In the genomic region with DNA sequence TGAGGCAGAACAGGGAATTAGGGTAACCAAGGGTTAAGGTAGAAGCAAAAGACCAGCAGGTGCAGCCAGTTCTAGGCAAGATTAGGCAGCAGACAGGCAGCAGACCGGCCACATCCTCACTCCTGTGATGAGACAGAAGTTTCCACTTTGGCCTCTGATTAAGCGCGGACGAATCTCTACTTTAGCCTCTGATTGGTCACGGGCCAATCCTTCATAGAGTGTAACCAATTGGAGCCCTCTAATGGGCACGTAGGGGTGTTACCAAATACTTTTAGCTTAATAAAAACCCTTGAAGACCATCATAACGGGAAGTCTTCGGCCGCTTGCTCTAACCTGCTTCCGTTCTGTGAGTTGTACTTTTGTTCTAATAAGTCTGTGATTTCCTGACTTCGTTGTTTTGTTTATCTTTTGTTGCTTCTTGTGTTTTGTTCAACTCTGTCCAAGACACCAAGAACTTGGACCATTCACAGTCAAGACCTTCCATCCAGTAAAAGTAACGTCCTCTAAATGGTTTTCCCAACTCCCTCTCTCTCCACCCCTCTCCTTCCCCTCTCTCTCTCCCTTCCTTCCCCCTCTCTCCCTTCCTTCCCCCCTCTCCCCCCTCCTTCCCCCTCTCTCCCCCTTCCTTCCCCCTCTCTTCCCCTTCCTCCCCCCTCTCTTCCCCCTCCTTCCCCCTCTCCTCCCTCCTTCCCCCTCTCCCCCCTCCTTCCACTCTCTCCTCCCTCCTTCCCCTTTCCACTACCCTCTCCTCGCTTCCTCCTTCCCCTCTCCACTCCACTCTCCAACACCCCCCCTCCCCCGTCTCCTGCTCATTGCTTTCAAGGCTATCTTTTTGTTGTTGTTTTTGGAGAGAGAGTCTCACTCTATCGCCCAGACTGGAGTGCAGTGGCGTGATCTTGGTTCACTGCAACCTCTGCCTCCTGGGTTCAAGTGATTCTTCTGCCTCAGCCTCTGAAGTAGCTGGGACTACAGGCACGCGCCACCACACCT, we compare ENCODE assay signal across 19 cellular contexts. TPM values are rescaled to one million over a fixed set of nuclear protein-coding genes. Genes with fewer than 3 reads are reported as not detected.
A peak's percentile ranks its signal among the peaks of the same experiment; 100 is the strongest.
DNase-seq lines count a peak whose midpoint lies in the region; ATAC-seq and TF ChIP-seq lines count a peak whose summit lies in the region.
"Had no signal": no experiment of that assay in that cellular context is flagged by ENCODE, and none has a peak within 500 bp of the region (broad histone marks: within the 10 kb centered on the region; RNA-seq: fewer than 3 reads in every experiment).

No MANE protein-coding gene starts in this region.

- H3K27ac Mint-ChIP-seq in WTC11 = peak overlapping the region; percentile 33; the same call in 1 of the 2 replicates
- H3K27ac Mint-ChIP-seq in activated CD8-positive, alpha-beta T cell treated with anti-CD3 and anti-CD28 coated beads, Interleukin-2, amount 10 ng/mL, durations not matched to agents 7 days and 5 days = no peak overlapping the region
- H3K27ac Mint-ChIP-seq: CD8-positive, alpha-beta memory T cell; T-helper 17 cell had no signal

- H4K20me1 ChIP-seq in IMR-90 (ENCODE audit: insufficient read depth, low read length) = no peaks in the 10 kb centered on the region
- H4K20me1 ChIP-seq in osteoblast (ENCODE audit: insufficient read depth, low read length) = no peaks in the 10 kb centered on the region
- H4K20me1 ChIP-seq: BLaER1 had no signal

- TF ChIP-seq CTCF in IMR-90 (conservative IDR thresholded peaks at IDR 0.05; ENCODE audit: low read depth, low read length) (no peak), WTC11 (IDR thresholded peaks at IDR 0.05) (no peak), osteoblast (IDR thresholded peaks at IDR 0.05; ENCODE audit: extremely low read depth, low read depth, low read length) (no peak)

- H3K79me2 ChIP-seq in osteoblast (ENCODE audit: insufficient read depth, low read length) = no peaks in the 10 kb centered on the region

- H3K36me3 Mint-ChIP-seq in WTC11 = no peaks in the 10 kb centered on the region
- H3K36me3 Mint-ChIP-seq in activated CD8-positive, alpha-beta T cell treated with anti-CD3 and anti-CD28 coated beads, Interleukin-2, amount 10 ng/mL, durations not matched to agents 7 days and 5 days (ENCODE audit: low read depth) = no peaks in the 10 kb centered on the region
- H3K36me3 Mint-ChIP-seq: CD8-positive, alpha-beta memory T cell had no signal

- H3K27ac ChIP-seq in IMR-90 (ENCODE audit: insufficient read depth, low read length) (no peak overlapping the region), osteoblast (ENCODE audit: low read depth, low read length) (no peak overlapping the region)
- H3K27ac ChIP-seq: 22Rv1, BLaER1, KMS-11, SK-N-MC had no signal

- 64 to 91% methylated on average over 2 to 4 of the region's 18 CpGs for WGBS in IMR-90 (ENCODE audit: extremely low coverage in 2 of 2, insufficient read length in 1 of 2), 2 experiments

- H3K4me1 ChIP-seq in IMR-90 (ENCODE audit: control insufficient read depth, insufficient read depth, low read length) (no peaks in the 10 kb centered on the region), osteoblast (ENCODE audit: insufficient read depth, low read length) (peaks cover 3% of the 10 kb centered on the region)

- TF ChIP-seq POLR2A in IMR-90 (IDR thresholded peaks at IDR 0.05; ENCODE audit: low read depth, low read length) = no peak

- no peak overlapping the region for H4K5ac ChIP-seq in IMR-90 (ENCODE audit: low read depth, low read length)

- H2AK9ac ChIP-seq in IMR-90 (replicated peaks; ENCODE audit: low read depth, low read length, poor library complexity) = no peak overlapping the region

- ATAC-seq in IMR-90 (ENCODE audit: low read depth) (no peak), WTC11 (peak; percentile 75)
- ATAC-seq in activated CD8-positive, alpha-beta T cell treated with anti-CD3 and anti-CD28 coated beads, Interleukin-2, amount 10 ng/mL, durations not matched to agents 7 days and 5 days = no peak
- ATAC-seq: T-helper 17 cell had no signal

- H3K9me3 ChIP-seq in IMR-90 (ENCODE audit: control insufficient read depth, insufficient read depth, low read length) (no peaks in the 10 kb centered on the region), osteoblast (ENCODE audit: low read depth, low read length) (no peaks in the 10 kb centered on the region)

- H4K91ac ChIP-seq in IMR-90 (ENCODE audit: insufficient read depth, low read depth, low read length) = no peak overlapping the region

- no peaks in the 10 kb centered on the region for H3K27me3 ChIP-seq in IMR-90 (ENCODE audit: control insufficient read depth, insufficient read depth, low read length)
- H3K27me3 ChIP-seq in osteoblast (ENCODE audit: insufficient read depth, low read length) = no peaks in the 10 kb centered on the region
- H3K27me3 ChIP-seq: BLaER1 had no signal

- CTCF ChIA-PET in IMR-90 (lab: Yijun Ruan, JAX) = interaction anchor here (0.6 kb wide), 1 partner anchor 146 kb away, joined by 4 read pairs; no protein-coding TSS in a partner anchor
- CTCF ChIA-PET in WTC11 (lab: Charles Lee) = interaction anchor here (0.5 to 1.6 kb wide), 3 partner anchors 10 to 13 kb away, joined by 3 to 7 read pairs (median 3); no protein-coding TSS in a partner anchor
- CTCF ChIA-PET in activated CD8-positive, alpha-beta T cell treated with anti-CD3 and anti-CD28 coated beads, Interleukin-2, amount 10 ng/mL, durations not matched to agents 7 days and 5 days (lab: Charles Lee) = interaction anchor here (1.1 kb wide), 1 partner anchor 60 kb away, joined by 3 read pairs; no protein-coding TSS in a partner anchor

- no peak overlapping the region for H3K18ac ChIP-seq in IMR-90 (ENCODE audit: low read depth, low read length)

- BruUV-seq in IMR-90 (replicated peaks; lab: Mats Ljungman, UMichigan) = no TSS peak

- H3K4me1 Mint-ChIP-seq in WTC11 = peaks cover 7% of the 10 kb centered on the region
- peaks cover 24% of the 10 kb centered on the region for H3K4me1 Mint-ChIP-seq in activated CD8-positive, alpha-beta T cell treated with anti-CD3 and anti-CD28 coated beads, Interleukin-2, amount 10 ng/mL, durations not matched to agents 7 days and 5 days (ENCODE audit: low read depth)

- no peaks in the 10 kb centered on the region for H3K79me1 ChIP-seq in IMR-90 (ENCODE audit: low read depth in 1 of 2, low read length in 2 of 2)

- H3K27me3 Mint-ChIP-seq in WTC11 (ENCODE audit: low read depth) = no peaks in the 10 kb centered on the region
- H3K27me3 Mint-ChIP-seq in activated CD8-positive, alpha-beta T cell treated with anti-CD3 and anti-CD28 coated beads, Interleukin-2, amount 10 ng/mL, durations not matched to agents 7 days and 5 days (ENCODE audit: low read depth) = no peaks in the 10 kb centered on the region
- H3K27me3 Mint-ChIP-seq: CD8-positive, alpha-beta memory T cell; T-helper 17 cell had no signal

- no peaks in the 10 kb centered on the region for H3K9me1 ChIP-seq in IMR-90 (ENCODE audit: insufficient read depth, low read length)

- H2AK5ac ChIP-seq in IMR-90 (ENCODE audit: low read depth, low read length) = no peak overlapping the region

- no peak overlapping the region for H3K14ac ChIP-seq in IMR-90 (replicated peaks; ENCODE audit: low read depth, low read length)

- in situ Hi-C loops in IMR-90 (cut with MboI; ENCODE audit: low sequenced_read_pairs) = no loop called here

- no peak overlapping the region for H4K8ac ChIP-seq in IMR-90 (ENCODE audit: low read depth in 2 of 2, low read length in 2 of 2)

- dilution Hi-C loops in IMR-90 (cut with HindIII; ENCODE audit: low sequenced_read_pairs, unreplicated experiment) = no loop called here

- no peak overlapping the region for H3K9ac ChIP-seq in IMR-90 (ENCODE audit: low read depth, low read length)
- H3K9ac ChIP-seq: BLaER1, KMS-11 had no signal

- H2BK20ac ChIP-seq in IMR-90 (ENCODE audit: low read depth, low read length) = no peak overlapping the region

- H3K23ac ChIP-seq in IMR-90 (ENCODE audit: low read depth, low read length) = no peak overlapping the region

- no peak overlapping the region for H2BK15ac ChIP-seq in IMR-90 (ENCODE audit: low read depth, low read length)

- POLR2A ChIA-PET in IMR-90 (lab: Charles Lee; ENCODE audit: unreplicated experiment) (no interaction called here), WTC11 (lab: Charles Lee) (no interaction called here)
- POLR2A ChIA-PET in activated CD8-positive, alpha-beta T cell treated with anti-CD3 and anti-CD28 coated beads, Interleukin-2, amount 10 ng/mL, durations not matched to agents 7 days and 5 days (lab: Charles Lee) = interaction anchor here (2.5 kb wide), 1 partner anchor 13 kb away, joined by 6 read pairs; a partner anchor contains a TSS

- H3K4me2 ChIP-seq in IMR-90 (ENCODE audit: low read depth, low read length) (no peak overlapping the region), osteoblast (ENCODE audit: insufficient read depth, low read length) (no peak overlapping the region)
- H3K4me2 ChIP-seq: BLaER1, KMS-11 had no signal

- no peak overlapping the region for H2BK5ac ChIP-seq in IMR-90 (ENCODE audit: low read depth, low read length, poor library complexity, severe bottlenecking)

- H3K4me3 ChIP-seq in IMR-90 (ENCODE audit: insufficient read depth, low read depth, low read length) = no peak overlapping the region
- no peak overlapping the region for H3K4me3 ChIP-seq in osteoblast (ENCODE audit: insufficient read depth, low read length)
- H3K4me3 ChIP-seq: BLaER1, SK-N-MC had no signal

- H3K9me3 Mint-ChIP-seq in WTC11 = no peaks in the 10 kb centered on the region
- H3K9me3 Mint-ChIP-seq in activated CD8-positive, alpha-beta T cell treated with anti-CD3 and anti-CD28 coated beads, Interleukin-2, amount 10 ng/mL, durations not matched to agents 7 days and 5 days (ENCODE audit: insufficient read depth) = no peaks in the 10 kb centered on the region

- TF ChIP-seq RAD21 in IMR-90 (IDR thresholded peaks at IDR 0.05; ENCODE audit: low read length) = no peak

- H3K36me3 ChIP-seq in IMR-90 (ENCODE audit: control insufficient read depth, insufficient read depth, low read length) (no peaks in the 10 kb centered on the region), osteoblast (ENCODE audit: insufficient read depth, low read length) (no peaks in the 10 kb centered on the region)
- H3K36me3 ChIP-seq: BLaER1 had no signal

- intact Hi-C loops in IMR-90 (cut with micrococcal nuclease) = no loop called here

- H3K4me3 Mint-ChIP-seq in WTC11 = no peak overlapping the region
- no peak overlapping the region for H3K4me3 Mint-ChIP-seq in activated CD8-positive, alpha-beta T cell treated with anti-CD3 and anti-CD28 coated beads, Interleukin-2, amount 10 ng/mL, durations not matched to agents 7 days and 5 days
- H3K4me3 Mint-ChIP-seq: CD8-positive, alpha-beta memory T cell; T-helper 17 cell had no signal

- DNase-seq in DMS 273 (lab: John Stamatoyannopoulos, UW; ENCODE audit: unreplicated experiment) (peak; percentile 35), DMS 273 treated with DMSO at 0.1 percent for 48 hours (lab: John Stamatoyannopoulos, UW) (no peak), IMR-90 (no peak), WTC11 (ENCODE audit: low spot score) (no peak), osteoblast (ENCODE audit: insufficient read length, low spot score, missing footprints) (peak; percentile 23), NCI-H2029 treated with DMSO at 0.1 percent for 48 hours (lab: John Stamatoyannopoulos, UW) (no peak)
- no peak for DNase-seq in stimulated activated CD4-positive, alpha-beta T cell treated with anti-CD3 and anti-CD28 coated beads, Interleukin-2, amount 100 ng/mL, for 48 hours
- DNase-seq in activated CD8-positive, alpha-beta T cell treated with anti-CD3 and anti-CD28 coated beads, Interleukin-2, amount 10 ng/mL, durations not matched to agents 7 days and 5 days = no peak
- DNase-seq: CD8-positive, alpha-beta memory T cell; EL; NCI-H1417 treated with DMSO at 0.1 percent for 48 hours; NCI-H2029; NCI-H524 treated with DMSO at 0.1 percent for 48 hours; OCI-M1; T-helper 17 cell had no signal

- H3K4ac ChIP-seq in IMR-90 (ENCODE audit: low read depth, low read length) = no peak overlapping the region

- no peak overlapping the region for H3K56ac ChIP-seq in IMR-90 (ENCODE audit: extremely low read depth, insufficient read depth, low read length)

- no peak overlapping the region for H2BK120ac ChIP-seq in IMR-90 (ENCODE audit: low read depth, low read length)

- H2AFZ ChIP-seq in IMR-90 (replicated peaks; ENCODE audit: low read length, poor library complexity) (peak overlapping the region; percentile 51), osteoblast (ENCODE audit: low read length) (no peak overlapping the region)

RNA-seq across cellular contexts. Expression of a gene that starts 13.2 kb away (rescaled TPM):
- total RNA-seq in IMR-90 (2012; rRNA removed) (30.5 and 47.8 TPM in 2 replicates), WTC11 (2021) (75.2 to 81.5 TPM (median 81.4 TPM) in 3 replicates), osteoblast (38.4 and 43.6 TPM in 2 replicates)
- 36.0 and 54.4 TPM in 2 replicates for polyA plus RNA-seq in IMR-90 (2012; rRNA removed)
- polyA plus RNA-seq in IMR-90 (2012; cell fraction: cytosol; rRNA removed) = 95.4 and 113 TPM in 2 replicates
- polyA plus RNA-seq in IMR-90 (2012; cell fraction: nucleus; rRNA removed; ENCODE audit: low replicate concordance) = 33.6 and 35.6 TPM in 2 replicates
- total RNA-seq in activated CD8-positive, alpha-beta T cell treated with anti-CD3 and anti-CD28 coated beads, Interleukin-2, amount 10 ng/mL, durations not matched to agents 7 days and 5 days = 10 to 100 TPM; 53.3 to 55.0 TPM

RNA-seq across cellular contexts. Expression of a gene that starts 39.4 kb away (rescaled TPM):
- total RNA-seq in IMR-90 (2012; rRNA removed) (under 0.01 TPM in 1 of 2 replicates, not detected in the other), WTC11 (2021) (0.57 to 1.7 TPM (median 1.1 TPM) in 3 replicates), osteoblast (380 and 480 TPM in 2 replicates)
- 0.14 TPM in 1 of 2 replicates, not detected in the other for polyA plus RNA-seq in IMR-90 (2012; rRNA removed)
- 0.03 and 0.18 TPM in 2 replicates for polyA plus RNA-seq in IMR-90 (2012; cell fraction: cytosol; rRNA removed)
- polyA plus RNA-seq in IMR-90 (2012; cell fraction: nucleus; rRNA removed; ENCODE audit: low replicate concordance) = 0.07 and 0.28 TPM in 2 replicates
- total RNA-seq in activated CD8-positive, alpha-beta T cell treated with anti-CD3 and anti-CD28 coated beads, Interleukin-2, amount 10 ng/mL, durations not matched to agents 7 days and 5 days = under 1 TPM; 0.21 to 0.29 TPM
- total RNA-seq: T-helper 17 cell had no signal
- polyA plus RNA-seq: CD8-positive, alpha-beta memory T cell had no signal

Comparison
In these comparisons a context has a peak if more than half of its experiments do, and no peak if none do; other contexts are left out.
1. DNase-seq: peak in DMS 273 (single experiment) and osteoblast (single experiment); none in DMS 273 treated with DMSO at 0.1 percent for 48 hours (single experiment), IMR-90 (single experiment), WTC11 (single experiment), stimulated activated CD4-positive, alpha-beta T cell treated with anti-CD3 and anti-CD28 coated beads, Interleukin-2, amount 100 ng/mL, for 48 hours (0 of 2), NCI-H2029 treated with DMSO at 0.1 percent for 48 hours (single experiment) and activated CD8-positive, alpha-beta T cell treated with anti-CD3 and anti-CD28 coated beads, Interleukin-2, amount 10 ng/mL, durations not matched to agents 7 days and 5 days (single experiment).
2. RNA of a gene that starts 39.4 kb away (total RNA-seq): 380 to 480 TPM in osteoblast; 0.57 to 1.7 TPM in WTC11, 0.21 to 0.29 TPM in activated CD8-positive, alpha-beta T cell treated with anti-CD3 and anti-CD28 coated beads, Interleukin-2, amount 10 ng/mL, durations not matched to agents 7 days and 5 days and under 0.01 TPM in IMR-90; every median in the first group is over 100 times any median in the second.